ENCODE assay signal across 9 cellular contexts in genomic region chr9:81103597-81104471, GRCh38.
A peak's percentile ranks its signal among the peaks of the same experiment; 100 is the strongest.
DNase-seq lines count a peak whose midpoint lies in the region; FAIRE-seq and TF ChIP-seq lines count a peak whose summit lies in the region.
"Had no signal": no experiment of that assay in that cellular context is flagged by ENCODE, and none has a peak within 500 bp of the region (broad histone marks: within the 10 kb centered on the region; RNA-seq: fewer than 3 reads in every experiment).

No MANE protein-coding gene starts in this region.

- H3K9me3 Mint-ChIP-seq in osteocyte (ENCODE audit: unreplicated experiment): peaks cover 9% of the 10 kb centered on the region

- H3K27me3 Mint-ChIP-seq in osteocyte (ENCODE audit: unreplicated experiment): no peaks in the 10 kb centered on the region

- H3K4me2 ChIP-seq in OCI-LY7 (ENCODE audit: low read length): no peak overlapping the region

- no peak overlapping the region for H3K27ac ChIP-seq in OCI-LY7 (ENCODE audit: low read depth, low read length, poor library complexity, severe bottlenecking)

- POLR2A ChIA-PET in OCI-LY7 (lab: Charles Lee): interaction anchor here (0.7 kb wide), 1 partner anchor 1104 kb away, joined by 3 read pairs; no protein-coding TSS in a partner anchor

- H3K36me3 ChIP-seq in OCI-LY7 (ENCODE audit: insufficient read depth, low read length) (no peaks in the 10 kb centered on the region), MG63 (no peaks in the 10 kb centered on the region)

- H3K4me1 Mint-ChIP-seq in osteocyte (ENCODE audit: unreplicated experiment): peaks cover 9% of the 10 kb centered on the region

- no peaks in the 10 kb centered on the region for H3K9me3 ChIP-seq in OCI-LY7 (ENCODE audit: low read length)
- no peaks in the 10 kb centered on the region for H3K9me3 ChIP-seq in MG63

- DNase-seq in H54 (ENCODE audit: insufficient read length, low spot score) (no peak), OCI-LY7 (ENCODE audit: low spot score) (no peak), epithelial cell of proximal tubule (ENCODE audit: low read depth) (no peak), osteocyte (ENCODE audit: extremely low spot score, unreplicated experiment) (no peak), T-helper 9 cell (no peak), MG63 (no peak), OCI-M2 (lab: John Stamatoyannopoulos, UW; ENCODE audit: unreplicated experiment) (no peak)
- DNase-seq: GF-D8 had no signal

- no peaks in the 10 kb centered on the region for H4K20me1 ChIP-seq in OCI-LY7 (ENCODE audit: insufficient read depth, low read length)

- no peak overlapping the region for H3K4me3 ChIP-seq in OCI-LY7 (ENCODE audit: low read depth, low read length, poor library complexity, severe bottlenecking)
- no peak overlapping the region for H3K4me3 ChIP-seq in epithelial cell of proximal tubule (ENCODE audit: low read depth, low read length)
- H3K4me3 ChIP-seq in MG63: no peak overlapping the region

- no peak overlapping the region for H3K4me3 Mint-ChIP-seq in osteocyte (ENCODE audit: unreplicated experiment)
- H3K4me3 Mint-ChIP-seq: T-helper 2 cell treated with Interferon-gamma antibody and Interleukin-4, amounts not matched to agents 5 μg/mL and 100 μg/mL, for 36 hours had no signal

- intact Hi-C loops in OCI-LY7 (cut with micrococcal nuclease; ENCODE audit: unreplicated experiment): no loop called here

- peak; percentile 45 for TF ChIP-seq CTCF in OCI-LY7 (conservative IDR thresholded peaks at IDR 0.05; ENCODE audit: low read length)
- peak; percentile 60 for TF ChIP-seq CTCF in epithelial cell of proximal tubule (conservative IDR thresholded peaks at IDR 0.05; ENCODE audit: low read depth, low read length)
- peak; percentile 63 for TF ChIP-seq CTCF in osteocyte (IDR thresholded peaks at IDR 0.05)

- no peaks in the 10 kb centered on the region for H3K79me2 ChIP-seq in OCI-LY7 (ENCODE audit: insufficient read depth, low read depth, low read length)

- no TSS peak for BruUV-seq in OCI-LY7 (replicated peaks; lab: Mats Ljungman, UMichigan)

- CTCF ChIA-PET in OCI-LY7 (lab: Charles Lee; ENCODE audit: unreplicated experiment): no interaction called here

- no peaks in the 10 kb centered on the region for H3K27me3 ChIP-seq in MG63

- no peak overlapping the region for H2AFZ ChIP-seq in OCI-LY7 (ENCODE audit: low read length)

- TF ChIP-seq POLR2A in H54 (IDR thresholded peaks at IDR 0.05; ENCODE audit: low read depth, low read length): no peak

- H3K27ac Mint-ChIP-seq in osteocyte (ENCODE audit: unreplicated experiment): no peak overlapping the region
- H3K27ac Mint-ChIP-seq: T-helper 2 cell treated with Interferon-gamma antibody and Interleukin-4, amounts not matched to agents 5 μg/mL and 100 μg/mL, for 36 hours had no signal

- no peaks in the 10 kb centered on the region for H3K4me1 ChIP-seq in OCI-LY7 (ENCODE audit: insufficient read depth, low read length, poor library complexity, severe bottlenecking)

- FAIRE-seq in H54 (lab: Jason Lieb, UNC): peak; percentile 45

- no peaks in the 10 kb centered on the region for H3K9me2 ChIP-seq in OCI-LY7 (ENCODE audit: insufficient read depth, low read length)

- H3K36me3 Mint-ChIP-seq in osteocyte (ENCODE audit: unreplicated experiment): no peaks in the 10 kb centered on the region
